ENCODE assay signal across 35 cellular contexts in genomic region chr20:62913043-62913630, GRCh38. TPM values are rescaled to one million over a fixed set of nuclear protein-coding genes. Genes with fewer than 3 reads are reported as not detected.
DNase-seq lines count a peak whose midpoint lies in the region; ATAC-seq, FAIRE-seq and TF ChIP-seq lines count a peak whose summit lies in the region.
"Had no signal": no experiment of that assay in that cellular context is flagged by ENCODE, and none has a peak within 500 bp of the region (broad histone marks: within the 10 kb centered on the region; RNA-seq: fewer than 3 reads in every experiment).

No MANE protein-coding gene starts in this region.

- H3K27me3 ChIP-seq in BLaER1 (no peaks in the 10 kb centered on the region), GM23338 (ENCODE audit: insufficient read depth) (no peaks in the 10 kb centered on the region), K562 (ENCODE audit: control insufficient read depth in 2 of 2, insufficient read depth in 2 of 2, low read length in 2 of 2) (no peaks in the 10 kb centered on the region), mesenchymal stem cell (ENCODE audit: control insufficient read depth in 1 of 2, insufficient read depth in 1 of 2, low read length in 2 of 2) (no peaks in the 10 kb centered on the region)
- H3K27me3 ChIP-seq: BLaER1 treated with 17β-estradiol and CSF1 and Interleukin-3, amounts not matched to agents 10 nM and 100 nM; breast epithelium; sigmoid colon; upper lobe of right lung had no signal

- H3K36me3 ChIP-seq in BLaER1: peaks cover 64% of the 10 kb centered on the region
- H3K36me3 ChIP-seq in GM23338 (ENCODE audit: insufficient read depth): peaks cover 52% of the 10 kb centered on the region
- peaks cover 69% of the 10 kb centered on the region for H3K36me3 ChIP-seq in K562 (ENCODE audit: control insufficient read depth, insufficient read depth, low read length)
- peaks cover 44 to 53% of the 10 kb centered on the region in 2 experiments for H3K36me3 ChIP-seq in mesenchymal stem cell (ENCODE audit: control insufficient read depth in 1 of 2, insufficient read depth in 2 of 2, low read depth in 1 of 2, low read length in 2 of 2)

- no peak overlapping the region for H2AK5ac ChIP-seq in mesenchymal stem cell (ENCODE audit: low read length, severe bottlenecking)

- no peak overlapping the region for H3K4me3 Mint-ChIP-seq in GM23338
- H3K4me3 Mint-ChIP-seq: activated T-helper 17 cell treated with anti-CD3 and anti-CD28 coated beads, Interleukin-2, amount 50 U/mL, for 72 hours had no signal

- intact Hi-C loops in K562 (cut with micrococcal nuclease): no loop called here

- peaks cover 43% of the 10 kb centered on the region for H3K4me1 Mint-ChIP-seq in GM23338

- H3K4me2 ChIP-seq in BLaER1 (no peak overlapping the region), GM23338 (no peak overlapping the region), K562 (ENCODE audit: insufficient read depth, low read length) (no peak overlapping the region), mesenchymal stem cell (ENCODE audit: low read length, poor library complexity, severe bottlenecking) (no peak overlapping the region)

- no peak for TF ChIP-seq RAD21 in K562 (CRISPR knock-in tag; conservative IDR thresholded peaks at IDR 0.05 in 1 of 2, IDR thresholded peaks at IDR 0.05 in 1 of 2)

- no peaks in the 10 kb centered on the region for H3K9me3 Mint-ChIP-seq in GM23338
- H3K9me3 Mint-ChIP-seq: activated naive CD4-positive, alpha-beta T cell treated with anti-CD3 and anti-CD28 coated beads, Interleukin-2, amount 50 U/mL, for 72 hours; activated T-helper 17 cell treated with anti-CD3 and anti-CD28 coated beads, Interleukin-2, amount 50 U/mL, for 72 hours; T-cell had no signal

- H3K4me1 ChIP-seq in BLaER1 (peaks cover 69% of the 10 kb centered on the region), GM23338 (ENCODE audit: insufficient read depth) (peaks cover 46% of the 10 kb centered on the region), K562 (replicated peaks in 1 of 2; ENCODE audit: control insufficient read depth in 2 of 2, insufficient read depth in 2 of 2, low read length in 2 of 2) (peaks cover 8 to 19% of the 10 kb centered on the region in 2 experiments; a peak in 4 of 5 replicates), mesenchymal stem cell (ENCODE audit: control insufficient read depth, insufficient read depth, low read depth, low read length) (peaks cover 16% of the 10 kb centered on the region)

- no peak overlapping the region for H4K91ac ChIP-seq in mesenchymal stem cell (ENCODE audit: low read length)

- no peak overlapping the region for H3K18ac ChIP-seq in mesenchymal stem cell (ENCODE audit: low read depth in 1 of 2, low read length in 2 of 2)

- no peak for TF ChIP-seq POLR2A in K562 (conservative IDR thresholded peaks at IDR 0.05)

- H3K4me3 ChIP-seq in BLaER1: no peak overlapping the region
- no peak overlapping the region for H3K4me3 ChIP-seq in GM23338
- no peak overlapping the region for H3K4me3 ChIP-seq in K562
- H3K4me3 ChIP-seq in mesenchymal stem cell (ENCODE audit: insufficient read depth in 1 of 2, low read depth in 1 of 2, low read length in 2 of 2): no peak overlapping the region
- H3K4me3 ChIP-seq: BLaER1 treated with 17β-estradiol and CSF1 and Interleukin-3, amounts not matched to agents 10 nM and 100 nM; breast epithelium; psoas muscle; sigmoid colon; upper lobe of right lung had no signal

- DNase-seq in GM23338 (ENCODE audit: low spot score): no peak
- DNase-seq in K562 (ENCODE audit: extremely low read depth in 1 of 4, low spot score in 3 of 4): no peak
- DNase-seq in mesenchymal stem cell: no peak
- DNase-seq in ecto neural progenitor cell (ENCODE audit: low spot score): no peak
- DNase-seq in cortex of kidney (lab: John Stamatoyannopoulos, UW): no peak
- no peak for DNase-seq in COLO829 (ENCODE audit: low spot score)
- no peak for DNase-seq in RCC 7860 (ENCODE audit: low spot score)
- DNase-seq: activated CD4-positive, CD25-positive, alpha-beta regulatory T cell; activated CD8-positive, alpha-beta memory T cell treated with anti-CD3 and anti-CD28 coated beads, Interleukin-2, amount 50 U/mL, for 48 hours; amygdala; Calu3; DMS79; effector CD4-positive, alpha-beta T cell; erythroblast; KBM-7; NCI-H1092 treated with DMSO at 0.1 percent for 48 hours; NCI-H1694 treated with DMSO at 0.1 percent for 48 hours; NCI-H446 treated with DMSO at 0.1 percent for 48 hours; NCI-H82; nucleus accumbens; psoas muscle; RPMI8226; sigmoid colon; stimulated activated CD4-positive, alpha-beta T cell treated with anti-CD3 and anti-CD28 coated beads, Interleukin-12 subunit alpha, Interleukin-12 subunit beta, amount 100 ng/mL, for 4 hours; stimulated activated CD4-positive, alpha-beta T cell treated with anti-CD3 and anti-CD28 coated beads, Interleukin-2, amount 100 ng/mL, for 48 hours; T-cell; upper lobe of right lung had no signal

- POLR2A ChIA-PET in K562 (lab: Yijun Ruan, JAX): interaction anchor here (0.6 to 6.5 kb wide), 5 partner anchors 10 to 37 kb away, joined by 3 to 45 read pairs (median 4); partner anchors contain the start of gene DIDO1

- ATAC-seq in GM23338 (no peak), K562 (no peak; the same call in 2 of the 3 replicates)
- ATAC-seq: activated naive CD4-positive, alpha-beta T cell treated with anti-CD3 and anti-CD28 coated beads, Interleukin-2, amount 50 U/mL, for 72 hours; activated T-helper 17 cell treated with anti-CD3 and anti-CD28 coated beads, Interleukin-2, amount 50 U/mL, for 72 hours; psoas muscle; T-cell; upper lobe of right lung had no signal

- peaks cover 12% of the 10 kb centered on the region for H3K9me1 ChIP-seq in K562 (ENCODE audit: control insufficient read depth, insufficient read depth, low read length)

- peak overlapping the region; percentile 72 for H3K27ac Mint-ChIP-seq in GM23338
- H3K27ac Mint-ChIP-seq: activated T-helper 17 cell treated with anti-CD3 and anti-CD28 coated beads, Interleukin-2, amount 50 U/mL, for 72 hours; T-cell had no signal

- H3K14ac ChIP-seq in mesenchymal stem cell (ENCODE audit: low read length in 2 of 2): no peak overlapping the region

- H3K79me2 ChIP-seq in GM23338 (replicated peaks; ENCODE audit: insufficient read depth): peaks cover 100% of the 10 kb centered on the region
- peaks cover 94% of the 10 kb centered on the region for H3K79me2 ChIP-seq in K562 (ENCODE audit: control insufficient read depth, insufficient read depth, low read length)

- H3K9me3 ChIP-seq in BLaER1 (no peaks in the 10 kb centered on the region), K562 (replicated peaks; ENCODE audit: control insufficient read depth, insufficient read depth, low read depth, low read length) (no peaks in the 10 kb centered on the region), mesenchymal stem cell (ENCODE audit: control insufficient read depth, low read length) (no peaks in the 10 kb centered on the region)
- H3K9me3 ChIP-seq: BLaER1 treated with 17β-estradiol and CSF1 and Interleukin-3, amounts not matched to agents 10 nM and 100 nM; breast epithelium; psoas muscle; sigmoid colon; upper lobe of right lung had no signal

- no TSS peak for BruUV-seq in K562 (replicated peaks; lab: Mats Ljungman, UMichigan)

- CTCF ChIA-PET in K562 (lab: Yijun Ruan, JAX; ENCODE audit: low intra/inter-chr PET ratio): no interaction called here

- H3F3A ChIP-seq in GM23338 (replicated peaks; ENCODE audit: low read depth): peaks cover 62% of the 10 kb centered on the region

- H3K9ac ChIP-seq in BLaER1 (peak overlapping the region; percentile 9; the same call in 1 of the 2 replicates), K562 (ENCODE audit: insufficient read depth in 1 of 2, low read depth in 2 of 2, low read length in 2 of 2) (0 out of 4 replicates have a peak overlapping the region, but pooled peaks of 1 of the 2 experiments have one; percentile 24), mesenchymal stem cell (ENCODE audit: low read length) (peak overlapping the region; percentile 63)

- H4K20me1 ChIP-seq in BLaER1 (peaks cover 100% of the 10 kb centered on the region), GM23338 (replicated peaks; ENCODE audit: insufficient read depth) (peaks cover 87% of the 10 kb centered on the region), K562 (replicated peaks; ENCODE audit: control insufficient read depth, insufficient read depth, low read length) (peaks cover 45% of the 10 kb centered on the region)

- H2BK120ac ChIP-seq in mesenchymal stem cell (ENCODE audit: low read depth, low read length): no peak overlapping the region

- TF ChIP-seq CTCF in GM23338 (conservative IDR thresholded peaks at IDR 0.05; ENCODE audit: low read depth in 2 of 2): no peak
- TF ChIP-seq CTCF in K562 (IDR thresholded peaks at IDR 0.05 in 2 of 3, conservative IDR thresholded peaks at IDR 0.05 in 1 of 3; ENCODE audit: insufficient read depth in 2 of 3, low read depth in 1 of 3, low read length in 3 of 3): no peak

- H3K79me1 ChIP-seq in mesenchymal stem cell (replicated peaks; ENCODE audit: low read length, poor library complexity, severe bottlenecking): peaks cover 13% of the 10 kb centered on the region

- no peak overlapping the region for H3K4ac ChIP-seq in mesenchymal stem cell (ENCODE audit: low read depth in 1 of 2, low read length in 2 of 2)

- no peak overlapping the region for H4K8ac ChIP-seq in mesenchymal stem cell (ENCODE audit: low read length)

- no peaks in the 10 kb centered on the region for H3K9me2 ChIP-seq in GM23338 (ENCODE audit: insufficient read depth)

- 69% methylated on average over 7 of the region's 7 CpGs for WGBS in K562 (ENCODE audit: insufficient coverage, low coverage, missing lambda C conversion rate)
- 98% methylated on average over 5 of the region's 7 CpGs for WGBS in mesenchymal stem cell

- H2BK5ac ChIP-seq in mesenchymal stem cell (ENCODE audit: low read depth, low read length, poor library complexity, severe bottlenecking): no peak overlapping the region

- H3K27ac ChIP-seq in BLaER1: no peak overlapping the region
- peak overlapping the region; percentile 84 for H3K27ac ChIP-seq in GM23338 (ENCODE audit: low read depth)
- no peak overlapping the region for H3K27ac ChIP-seq in K562 (ENCODE audit: extremely low read depth, low read depth, low read length)
- no peak overlapping the region for H3K27ac ChIP-seq in mesenchymal stem cell (ENCODE audit: low read length, poor library complexity, severe bottlenecking)
- H3K27ac ChIP-seq: breast epithelium, upper lobe of right lung had no signal

- H2AFZ ChIP-seq in GM23338 (no peak overlapping the region), K562 (ENCODE audit: low read depth, low read length) (no peak overlapping the region), mesenchymal stem cell (ENCODE audit: low read depth, low read length) (no peak overlapping the region)

- no peak overlapping the region for H2BK12ac ChIP-seq in mesenchymal stem cell (ENCODE audit: low read length in 2 of 2)

- peaks cover 8% of the 10 kb centered on the region for H3K27me3 Mint-ChIP-seq in GM23338 (ENCODE audit: insufficient read depth, low read depth, poor library complexity)
- H3K27me3 Mint-ChIP-seq: activated T-helper 17 cell treated with anti-CD3 and anti-CD28 coated beads, Interleukin-2, amount 50 U/mL, for 72 hours; T-cell had no signal

- TF ChIP-seq EP300 in K562 (IDR thresholded peaks at IDR 0.05; ENCODE audit: low read length): no peak

- H3K23ac ChIP-seq in mesenchymal stem cell (ENCODE audit: low read length in 2 of 2): no peak overlapping the region

- no peak overlapping the region for H2BK15ac ChIP-seq in mesenchymal stem cell (ENCODE audit: low read depth, poor library complexity, severe bottlenecking)

- in situ Hi-C loops in K562 (cut with MboI): no loop called here

- H3K36me3 Mint-ChIP-seq in GM23338 (ENCODE audit: low read depth): peaks cover 53% of the 10 kb centered on the region

- no peak for FAIRE-seq in K562 (lab: Jason Lieb, UNC)
- no peak for FAIRE-seq in RCC 7860 (lab: Jason Lieb, UNC)
- FAIRE-seq: G401.6 had no signal

RNA-seq across cellular contexts. Expression of gene DIDO1, which starts 13.2 kb away (rescaled TPM):
- total RNA-seq in GM23338 (2014; rRNA removed; shearing (Covaris generic)): 147 and 162 TPM in 2 replicates
- 61.5 and 72.4 TPM in 2 replicates for polyA plus RNA-seq in GM23338 (2016; fragmentation: Nextera tagmentation; extraction: Ambion mirVana)
- total RNA-seq in K562 (2011; cell fraction: chromatin; rRNA removed; ENCODE audit: low replicate concordance): 117 and 149 TPM in 2 replicates
- 70.2 and 72.0 TPM in 2 replicates for total RNA-seq in K562 (2011; cell fraction: nucleolus; rRNA removed)
- 82.5 and 92.1 TPM in 2 replicates for total RNA-seq in K562 (2011; cell fraction: nucleoplasm; rRNA removed)
- total RNA-seq in K562 (2014; rRNA removed): 31.2 and 36.7 TPM in 2 replicates
- total RNA-seq in K562 (2014; rRNA removed; fragmentation: Illumina TruSeq; extraction: Trizol): 22.2 and 23.4 TPM in 2 replicates
- total RNA-seq in K562 (2015; rRNA removed; fragmentation: Illumina TruSeq; extraction: Trizol): 26.8 and 27.1 TPM in 2 replicates
- total RNA-seq in K562 (2021): 38.2 and 43.6 TPM in 2 replicates
- polyA plus RNA-seq in K562 (2011; rRNA removed): 40.5 and 50.2 TPM in 2 replicates
- 31.2 and 58.5 TPM in 2 replicates for polyA plus RNA-seq in K562 (2011; cell fraction: cytosol; rRNA removed)
- polyA plus RNA-seq in K562 (2011; cell fraction: nucleus; rRNA removed): 256 and 286 TPM in 2 replicates
- 23.7 and 36.2 TPM in 2 replicates for polyA plus RNA-seq in K562 (2012)
- polyA plus RNA-seq in K562 (2014; fragmentation: Illumina TruSeq; extraction: Trizol): 37.4 and 37.9 TPM in 2 replicates
- 1 to 10 TPM; 4.4 to 4.8 TPM for polyA plus RNA-seq in K562 (2014; fragmentation: Nextera tagmentation; extraction: Ambion mirVana)
- 44.3 and 46.8 TPM in 2 replicates for polyA plus RNA-seq in K562 (2014; rRNA removed)
- polyA minus RNA-seq in K562 (2011; rRNA and poly(A)+ RNA removed): 32.2 and 34.2 TPM in 2 replicates
- 13.9 and 15.7 TPM in 2 replicates for polyA minus RNA-seq in K562 (2011; cell fraction: cytosol; rRNA and poly(A)+ RNA removed)
- polyA minus RNA-seq in K562 (2011; cell fraction: nucleus; rRNA and poly(A)+ RNA removed): 35.7 and 49.3 TPM in 2 replicates
- 19.5 TPM for polyA plus RNA-seq in mesenchymal stem cell (2013, experiment 1 of 2)
- polyA plus RNA-seq in mesenchymal stem cell (2013, experiment 2 of 2): 18.9 TPM

RNA-seq across cellular contexts. Expression of gene GID8, which starts 24.8 kb away (rescaled TPM):
- 102 and 106 TPM in 2 replicates for total RNA-seq in GM23338 (2014; rRNA removed; shearing (Covaris generic))
- 41.7 and 41.8 TPM in 2 replicates for polyA plus RNA-seq in GM23338 (2016; fragmentation: Nextera tagmentation; extraction: Ambion mirVana)
- total RNA-seq in K562 (2011; cell fraction: chromatin; rRNA removed; ENCODE audit: low replicate concordance): 26.6 and 28.0 TPM in 2 replicates
- total RNA-seq in K562 (2011; cell fraction: nucleolus; rRNA removed): 15.2 and 19.5 TPM in 2 replicates
- total RNA-seq in K562 (2011; cell fraction: nucleoplasm; rRNA removed): 23.8 and 32.1 TPM in 2 replicates
- total RNA-seq in K562 (2014; rRNA removed): 22.2 and 26.0 TPM in 2 replicates
- 21.8 and 23.4 TPM in 2 replicates for total RNA-seq in K562 (2014; rRNA removed; fragmentation: Illumina TruSeq; extraction: Trizol)
- 22.4 and 23.0 TPM in 2 replicates for total RNA-seq in K562 (2015; rRNA removed; fragmentation: Illumina TruSeq; extraction: Trizol)
- total RNA-seq in K562 (2021): 29.0 and 31.6 TPM in 2 replicates
- polyA plus RNA-seq in K562 (2011; rRNA removed): 24.6 and 26.3 TPM in 2 replicates
- polyA plus RNA-seq in K562 (2011; cell fraction: cytosol; rRNA removed): 20.8 and 25.4 TPM in 2 replicates
- 19.8 and 21.7 TPM in 2 replicates for polyA plus RNA-seq in K562 (2011; cell fraction: nucleus; rRNA removed)
- polyA plus RNA-seq in K562 (2012): 21.3 and 23.2 TPM in 2 replicates
- polyA plus RNA-seq in K562 (2014; fragmentation: Illumina TruSeq; extraction: Trizol): 22.2 TPM in 2 replicates
- 10 to 100 TPM in 1 of 2 experiments, 1 to 10 TPM in 1; 7.5 to 12.9 TPM for polyA plus RNA-seq in K562 (2014; fragmentation: Nextera tagmentation; extraction: Ambion mirVana)
- 24.9 and 25.7 TPM in 2 replicates for polyA plus RNA-seq in K562 (2014; rRNA removed)
- 31.4 and 32.6 TPM in 2 replicates for polyA minus RNA-seq in K562 (2011; rRNA and poly(A)+ RNA removed)
- 15.6 and 17.0 TPM in 2 replicates for polyA minus RNA-seq in K562 (2011; cell fraction: cytosol; rRNA and poly(A)+ RNA removed)
- 6.1 and 10.0 TPM in 2 replicates for polyA minus RNA-seq in K562 (2011; cell fraction: nucleus; rRNA and poly(A)+ RNA removed)
- polyA plus RNA-seq in mesenchymal stem cell (2013, experiment 1 of 2): 18.0 TPM
- polyA plus RNA-seq in mesenchymal stem cell (2013, experiment 2 of 2): 18.3 TPM

RNA-seq across cellular contexts. Expression of gene SLC17A9, which starts 39.4 kb away (rescaled TPM):
- 24.2 and 32.0 TPM in 2 replicates for total RNA-seq in GM23338 (2014; rRNA removed; shearing (Covaris generic))
- polyA plus RNA-seq in GM23338 (2016; fragmentation: Nextera tagmentation; extraction: Ambion mirVana) (36.1 and 39.3 TPM in 2 replicates), K562 (2011; rRNA removed) (not detected in 2 replicates), K562 (2014; fragmentation: Illumina TruSeq; extraction: Trizol) (not detected in 2 replicates), K562 (2014; fragmentation: Nextera tagmentation; extraction: Ambion mirVana) (not detected), K562 (2014; rRNA removed) (0.04 and 0.05 TPM in 2 replicates)
- not detected in 2 replicates for total RNA-seq in K562 (2011; cell fraction: chromatin; rRNA removed; ENCODE audit: low replicate concordance)
- 0.13 TPM in 1 of 2 replicates, not detected in the other for total RNA-seq in K562 (2011; cell fraction: nucleolus; rRNA removed)
- total RNA-seq in K562 (2011; cell fraction: nucleoplasm; rRNA removed): 0.15 TPM in 1 of 2 replicates, not detected in the other
- total RNA-seq in K562 (2014; rRNA removed) (not detected in 2 replicates), K562 (2014; rRNA removed; fragmentation: Illumina TruSeq; extraction: Trizol) (not detected in 2 replicates), K562 (2015; rRNA removed; fragmentation: Illumina TruSeq; extraction: Trizol) (not detected in 2 replicates), K562 (2021) (0.27 and 0.31 TPM in 2 replicates)
- 0.03 TPM in 1 of 2 replicates, not detected in the other for polyA plus RNA-seq in K562 (2011; cell fraction: cytosol; rRNA removed)
- 0.06 and 0.10 TPM in 2 replicates for polyA plus RNA-seq in K562 (2011; cell fraction: nucleus; rRNA removed)
- 0.03 TPM in 1 of 2 replicates, not detected in the other for polyA plus RNA-seq in K562 (2012)
- polyA minus RNA-seq in K562 (2011; rRNA and poly(A)+ RNA removed): not detected in 2 replicates
- not detected in 2 replicates for polyA minus RNA-seq in K562 (2011; cell fraction: cytosol; rRNA and poly(A)+ RNA removed)
- not detected in 2 replicates for polyA minus RNA-seq in K562 (2011; cell fraction: nucleus; rRNA and poly(A)+ RNA removed)
- 14.8 TPM for polyA plus RNA-seq in mesenchymal stem cell (2013, experiment 1 of 2)
- 13.7 TPM for polyA plus RNA-seq in mesenchymal stem cell (2013, experiment 2 of 2)
- total RNA-seq: M059J, SK-MEL-5 had no signal

RNA-seq across cellular contexts. Expression of gene TCFL5, which starts 51.5 kb away (rescaled TPM):
- 18.8 and 19.3 TPM in 2 replicates for total RNA-seq in GM23338 (2014; rRNA removed; shearing (Covaris generic))
- polyA plus RNA-seq in GM23338 (2016; fragmentation: Nextera tagmentation; extraction: Ambion mirVana) (5.4 and 5.8 TPM in 2 replicates), K562 (2011; rRNA removed) (8.5 and 12.2 TPM in 2 replicates), K562 (2014; fragmentation: Illumina TruSeq; extraction: Trizol) (5.9 and 7.9 TPM in 2 replicates), K562 (2014; fragmentation: Nextera tagmentation; extraction: Ambion mirVana) (1 to 10 TPM in 1 of 2 experiments, under 1 TPM in 1; 1.00 to 1.1 TPM), K562 (2014; rRNA removed) (9.1 and 10.5 TPM in 2 replicates)
- total RNA-seq in K562 (2011; cell fraction: chromatin; rRNA removed; ENCODE audit: low replicate concordance): 13.1 and 14.9 TPM in 2 replicates
- total RNA-seq in K562 (2011; cell fraction: nucleolus; rRNA removed): 7.5 and 9.5 TPM in 2 replicates
- total RNA-seq in K562 (2011; cell fraction: nucleoplasm; rRNA removed): 8.6 and 8.8 TPM in 2 replicates
- total RNA-seq in K562 (2014; rRNA removed) (11.1 and 11.2 TPM in 2 replicates), K562 (2014; rRNA removed; fragmentation: Illumina TruSeq; extraction: Trizol) (7.4 and 7.9 TPM in 2 replicates), K562 (2015; rRNA removed; fragmentation: Illumina TruSeq; extraction: Trizol) (9.2 and 10.2 TPM in 2 replicates), K562 (2021) (11.1 and 12.6 TPM in 2 replicates)
- polyA plus RNA-seq in K562 (2011; cell fraction: cytosol; rRNA removed): 4.3 and 4.4 TPM in 2 replicates
- polyA plus RNA-seq in K562 (2011; cell fraction: nucleus; rRNA removed): 8.0 and 8.3 TPM in 2 replicates
- polyA plus RNA-seq in K562 (2012): 6.7 and 8.1 TPM in 2 replicates
- 6.6 and 6.8 TPM in 2 replicates for polyA minus RNA-seq in K562 (2011; rRNA and poly(A)+ RNA removed)
- 3.8 and 6.5 TPM in 2 replicates for polyA minus RNA-seq in K562 (2011; cell fraction: cytosol; rRNA and poly(A)+ RNA removed)
- polyA minus RNA-seq in K562 (2011; cell fraction: nucleus; rRNA and poly(A)+ RNA removed): 1.9 and 3.9 TPM in 2 replicates
- polyA plus RNA-seq in mesenchymal stem cell (2013, experiment 1 of 2): 6.1 TPM
- polyA plus RNA-seq in mesenchymal stem cell (2013, experiment 2 of 2): 6.9 TPM

Comparison
In these comparisons a context has a peak if more than half of its experiments do, and no peak if none do; other contexts are left out.
1. RNA of gene SLC17A9, which starts 39.4 kb away (total RNA-seq): 24.2 to 32.0 TPM in GM23338; 0.13 to 0.31 TPM in K562; every median in the first group is over 10 times any median in the second.